8 cellular contexts compared by ENCODE assay signal in genomic region chr17:29589524-29590260, GRCh38. TPM values are rescaled to one million over a fixed set of nuclear protein-coding genes. Genes with fewer than 3 reads are reported as not detected.
DNase-seq lines count a peak whose midpoint lies in the region; ATAC-seq and TF ChIP-seq lines count a peak whose summit lies in the region.

Gene GIT1, minus strand, starts transcription at chr17:29589648. Its CDS starts 270 bp downstream, at chr17:29589378.

- peaks cover 14 to 87% (median 83%) of the 10 kb centered on the region in 5 donors for H3K4me1 ChIP-seq in subcutaneous abdominal adipose tissue (ENCODE audit: control insufficient read depth in 5 of 5, insufficient read depth in 5 of 5, low read length in 5 of 5)

- TF ChIP-seq RAD21 in neural cell (conservative IDR thresholded peaks at IDR 0.05) = no peak

- peak within 1 kb of the TSS; percentile 33 for H2AFZ ChIP-seq in neural cell (ENCODE audit: low read depth, low read length)

- H3K9ac ChIP-seq in neural cell (ENCODE audit: low read length) (peak within 1 kb of the TSS; percentile 85), subcutaneous abdominal adipose tissue (ENCODE audit: low read length in 5 of 5) (peak within 1 kb of the TSS; percentile 72 to 96 (median 81))

- DNase-seq in D341Med (ENCODE audit: low spot score) (peak; percentile 99), LHCN-M2 (ENCODE audit: low read depth) (peak; percentile 84), activated gamma-delta T cell treated with Interleukin-2 at 50 U/mL for 16 hours (peak; percentile 83), fibroblast of villous mesenchyme (ENCODE audit: low read depth) (peak; percentile 86)

- H3K27ac ChIP-seq in neural cell (ENCODE audit: low read length) (peak within 1 kb of the TSS; percentile 71), subcutaneous abdominal adipose tissue (ENCODE audit: low read depth, low read length) (peak within 1 kb of the TSS; percentile 82)

- H3K4me2 ChIP-seq in neural cell (ENCODE audit: low read length) = peak within 1 kb of the TSS; percentile 80

- H3K79me2 ChIP-seq in neural cell (replicated peaks; ENCODE audit: insufficient read depth, low read length) = peaks cover 43% of the 10 kb centered on the region

- peak within 1 kb of the TSS; percentile 83 for H3K4me3 ChIP-seq in fibroblast of villous mesenchyme (ENCODE audit: low read depth, low read length)
- peak within 1 kb of the TSS; percentile 97 for H3K4me3 ChIP-seq in neural cell (ENCODE audit: low read length)
- H3K4me3 ChIP-seq in subcutaneous abdominal adipose tissue (ENCODE audit: low read depth in 1 of 5, low read length in 5 of 5) = peak within 1 kb of the TSS; percentile 71 to 90 (median 80)

- H3F3A ChIP-seq in neural cell (ENCODE audit: insufficient read depth, low read length, poor library complexity, severe bottlenecking) = peaks cover 2% of the 10 kb centered on the region

- H3K36me3 ChIP-seq in neural cell (ENCODE audit: insufficient read depth, low read length) (no peaks in the 10 kb centered on the region), subcutaneous abdominal adipose tissue (ENCODE audit: control insufficient read depth in 5 of 5, insufficient read depth in 5 of 5, low read length in 5 of 5) (no peaks in the 10 kb centered on the region)

- TF ChIP-seq EP300 in neural cell (conservative IDR thresholded peaks at IDR 0.05; ENCODE audit: poor library complexity, severe bottlenecking) = peak; percentile 23

- ATAC-seq in GM21717 (IDR thresholded peaks at IDR 0.05; ENCODE audit: unreplicated experiment) = peak; percentile 53

- TF ChIP-seq CTCF in fibroblast of villous mesenchyme (IDR thresholded peaks at IDR 0.05; ENCODE audit: insufficient read depth, low read depth, low read length) = no peak
- peak; percentile 29 for TF ChIP-seq CTCF in neural cell (IDR thresholded peaks at IDR 0.05; ENCODE audit: poor library complexity, severe bottlenecking)

- H3K9me2 ChIP-seq in neural cell (ENCODE audit: insufficient read depth, low read length) = no peaks in the 10 kb centered on the region

- H4K20me1 ChIP-seq in neural cell (ENCODE audit: insufficient read depth) = peaks cover 15% of the 10 kb centered on the region

- peak; percentile 59; the same call in 1 of the 2 replicates for TF ChIP-seq POLR2A in Raji (IDR thresholded peaks at IDR 0.05; ENCODE audit: insufficient read depth, low read depth, low read length)

- H3K27me3 ChIP-seq in neural cell (ENCODE audit: insufficient read depth, low read depth, low read length) = no peaks in the 10 kb centered on the region
- no peaks in the 10 kb centered on the region for H3K27me3 ChIP-seq in subcutaneous abdominal adipose tissue (ENCODE audit: control insufficient read depth in 5 of 5, insufficient read depth in 4 of 5, low read length in 5 of 5)

- H3K9me3 ChIP-seq in neural cell (ENCODE audit: low read length) = no peaks in the 10 kb centered on the region
- no peaks in the 10 kb centered on the region for H3K9me3 ChIP-seq in subcutaneous abdominal adipose tissue (ENCODE audit: control insufficient read depth in 5 of 5, low read length in 5 of 5)

TF ChIP-seq in neural cell, 6 proteins besides CTCF, POLR2A, EP300 and RAD21:
- TF ChIP-seq POLR2AphosphoS5 (IDR thresholded peaks at IDR 0.05) (peak; percentile 76), SMC3 (conservative IDR thresholded peaks at IDR 0.05; ENCODE audit: poor library complexity) (no peak)

RNA-seq across cellular contexts. Expression of gene GIT1, which starts in this region (rescaled TPM):
- total RNA-seq in LHCN-M2 (2014; rRNA removed) (32.5 and 36.0 TPM in 2 replicates), fibroblast of villous mesenchyme (23.2 and 26.3 TPM in 2 replicates)
- 25.1 TPM for polyA plus RNA-seq in LHCN-M2 (2012)
- polyA plus RNA-seq in neural cell = 20.5 and 41.4 TPM in 2 replicates
- polyA minus RNA-seq in neural cell = 40.1 and 42.1 TPM in 2 replicates

Comparison
In these comparisons a context has a peak if more than half of its experiments do, and no peak if none do; other contexts are left out.
1. Peak in every context shown above with its lines: DNase-seq, ATAC-seq, H3K4me3 ChIP-seq and H3K27ac ChIP-seq.